ENCODE assay signal across 8 cellular contexts in the genomic region with DNA sequence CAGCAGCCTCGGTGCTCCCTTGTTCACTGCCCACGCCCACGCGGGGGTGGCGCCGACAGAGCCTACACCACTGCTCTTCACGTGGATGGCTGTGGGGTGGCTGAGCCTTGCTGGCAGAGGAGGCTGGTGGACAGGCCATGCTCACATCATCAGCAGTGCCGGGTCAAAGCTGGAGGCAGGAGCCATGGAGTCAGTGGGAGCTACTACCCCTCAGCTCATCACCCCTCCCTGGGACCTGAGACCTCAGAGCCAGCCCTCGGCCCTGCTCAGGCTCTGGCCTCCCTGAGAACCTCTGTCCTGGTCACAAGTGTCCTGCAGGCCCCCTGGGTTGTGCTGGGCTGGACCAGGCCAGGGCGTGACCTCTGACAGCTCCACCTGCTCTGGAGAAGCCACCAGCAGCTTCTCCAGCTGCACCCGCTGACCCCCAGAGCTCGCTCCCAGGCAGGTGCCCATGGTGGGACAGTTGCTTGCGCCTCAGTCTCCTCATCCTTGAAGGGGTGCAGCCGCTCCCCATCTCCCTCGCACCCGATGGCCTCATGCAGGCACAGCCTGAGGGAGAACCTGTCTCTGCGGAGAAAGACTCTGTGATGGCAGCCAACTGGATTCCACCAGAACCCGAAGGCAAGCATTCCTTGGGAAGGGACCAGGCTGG. TPM values are rescaled to one million over a fixed set of nuclear protein-coding genes. Genes with fewer than 3 reads are reported as not detected.
A peak's percentile ranks its signal among the peaks of the same experiment; 100 is the strongest.
DNase-seq lines count a peak whose midpoint lies in the region; ATAC-seq, FAIRE-seq and TF ChIP-seq lines count a peak whose summit lies in the region.
"Not testable (repeated sequence)": the region's sequence is repeated elsewhere in the genome, so short reads cannot be mapped to it uniquely, and the experiment has no call there.

No MANE protein-coding gene starts in this region.

- H3K27ac Mint-ChIP-seq in activated B cell treated with CpG ODN at 0.5 μM for 24 hours = not testable (repeated sequence)

- not testable (repeated sequence) for H3K4me1 Mint-ChIP-seq in activated B cell treated with CpG ODN at 0.5 μM for 24 hours

- ATAC-seq in activated B cell treated with CpG ODN at 0.5 μM for 24 hours (ENCODE audit: low read depth); Right ventricle myocardium inferior: not testable (repeated sequence)
- ATAC-seq in omental fat pad (ENCODE audit: low FRiP score) = peak; percentile 21

- H3K36me3 Mint-ChIP-seq in activated B cell treated with CpG ODN at 0.5 μM for 24 hours (ENCODE audit: low read depth) = not testable (repeated sequence)

- CTCF ChIA-PET in activated B cell treated with CpG ODN at 0.5 μM for 24 hours (lab: Charles Lee) = not testable (repeated sequence)

- POLR2A ChIA-PET in activated B cell treated with CpG ODN at 0.5 μM for 24 hours (lab: Charles Lee) = not testable (repeated sequence)

- H3K27me3 Mint-ChIP-seq in activated B cell treated with CpG ODN at 0.5 μM for 24 hours = peaks cover 10% of the 10 kb centered on the region

- peak; percentile 1 for DNase-seq in ELF-1 (ENCODE audit: low read depth, low spot score)
- peak; percentile 5 for DNase-seq in H54 (ENCODE audit: insufficient read length, low spot score)
- peak; percentile 9 for DNase-seq in activated B cell treated with CpG ODN at 0.5 μM for 24 hours
- DNase-seq in astrocyte of the hippocampus (ENCODE audit: low read depth, low spot score) = peak; percentile 0
- peak; percentile 59 for DNase-seq in Right ventricle myocardium inferior (ENCODE audit: missing footprints)
- DNase-seq in islet precursor cell = peak; percentile 49
- not testable (repeated sequence) for DNase-seq in omental fat pad (ENCODE audit: low spot score)
- DNase-seq in ureter (ENCODE audit: low spot score) = peak; percentile 47

- H3K9me3 Mint-ChIP-seq in activated B cell treated with CpG ODN at 0.5 μM for 24 hours = not testable (repeated sequence)

- not testable (repeated sequence) for TF ChIP-seq POLR2A in H54 (IDR thresholded peaks at IDR 0.05; ENCODE audit: low read depth, low read length)

- intact Hi-C loops in activated B cell treated with CpG ODN at 0.5 μM for 24 hours (cut with micrococcal nuclease) = not testable (repeated sequence)
- intact Hi-C loops in Right ventricle myocardium inferior (cut with DNase I) = loop anchor here (5.0 kb wide), 1 partner anchor 93 kb away; no protein-coding TSS in a partner anchor

- FAIRE-seq in H54 (lab: Jason Lieb, UNC) = not testable (repeated sequence)

- H3K4me3 Mint-ChIP-seq in activated B cell treated with CpG ODN at 0.5 μM for 24 hours = not testable (repeated sequence)

- not testable (repeated sequence) for TF ChIP-seq CTCF in activated B cell treated with CpG ODN at 0.5 μM for 24 hours (IDR thresholded peaks at IDR 0.05); omental fat pad (IDR thresholded peaks at IDR 0.05)

RNA-seq across cellular contexts. Expression of gene ZDHHC11B, which starts 9.5 kb away (rescaled TPM):
- 0.07 and 0.09 TPM in 2 replicates for total RNA-seq in activated B cell treated with CpG ODN at 0.5 μM for 24 hours
- 14.7 TPM for total RNA-seq in Right ventricle myocardium inferior
- 1 to 10 TPM; 1.1 to 5.5 (median 3.5) TPM for total RNA-seq in omental fat pad
- total RNA-seq in ureter = 15.6 TPM
